ENCODE assay signal across 20 cellular contexts in the genomic region with DNA sequence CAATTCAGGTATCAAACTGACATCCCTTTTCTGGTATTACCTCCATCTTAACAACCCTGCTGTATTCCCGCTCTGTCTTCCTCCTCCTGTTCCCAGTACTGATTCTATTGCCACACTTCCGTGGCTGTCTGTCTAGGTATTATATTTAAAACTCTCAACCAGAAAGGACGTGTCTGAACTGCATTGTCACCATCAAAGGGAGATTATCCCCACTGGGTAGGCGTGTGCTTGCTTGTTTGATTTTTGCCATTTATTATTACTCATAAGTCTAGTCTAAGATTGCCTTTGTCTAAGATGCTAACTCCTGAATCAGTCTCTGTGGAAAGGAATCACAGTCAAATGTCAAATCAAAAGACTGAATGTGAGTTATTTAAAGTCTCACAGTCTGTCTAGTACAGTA.
"Had no signal": no experiment of that assay in that cellular context is flagged by ENCODE, and none has a peak within 500 bp of the region (broad histone marks: within the 10 kb centered on the region; RNA-seq: fewer than 3 reads in every experiment).

No MANE protein-coding gene starts in this region.

- H3K9me3 ChIP-seq: left ventricle myocardium inferior, sigmoid colon, thoracic aorta, vagina had no signal

- H3K27me3 ChIP-seq: cardiac muscle cell, sigmoid colon, vagina had no signal

- H3K27ac ChIP-seq: cardiac muscle cell, left ventricle myocardium inferior, sigmoid colon, thoracic aorta, vagina had no signal

- ATAC-seq: naive thymus-derived CD8-positive, alpha-beta T cell; stimulated activated naive B cell treated with anti-CD40 and anti-IgM and Interleukin-4, amounts not matched to agents 10 μg/mL and 1 μg/mL and 100 μg/mL, for 72 hours had no signal

- H3K4me3 ChIP-seq: cardiac muscle cell, left ventricle myocardium inferior, sigmoid colon, thoracic aorta, vagina had no signal

- DNase-seq: activated CD4-positive, alpha-beta memory T cell treated with anti-CD3 and anti-CD28 coated beads for 36 hours; activated CD4-positive, alpha-beta T cell treated with anti-CD3 and anti-CD28 coated beads for 48 hours; activated effector memory CD4-positive, alpha-beta T cell treated with Interleukin-2 at 50 U/mL for 16 hours; activated naive CD4-positive, alpha-beta T cell treated with anti-CD3 and anti-CD28 coated beads, Interleukin-2, amount 10 ng/mL, durations not matched to agents 7 days and 5 days; activated T-cell treated with anti-CD3 and anti-CD28 coated beads, Interleukin-2, amount 50 U/mL, for 48 hours; amygdala; cortex of kidney; erythroblast; glutamatergic neuron; hippocampal formation; left ventricle myocardium inferior; naive thymus-derived CD8-positive, alpha-beta T cell; retina; sigmoid colon; stimulated activated CD4-positive, alpha-beta T cell treated with anti-CD3 and anti-CD28 coated beads, Interleukin-2, amount 100 ng/mL, for 48 hours; stimulated activated CD8-positive, alpha-beta memory T cell treated with anti-CD3 and anti-CD28 coated beads, Interleukin-4, amount 100 ng/mL, for 48 hours; stimulated activated naive B cell treated with anti-CD40 and anti-IgM and Interleukin-4, amounts not matched to agents 10 μg/mL and 1 μg/mL and 100 μg/mL, for 72 hours had no signal

- H3K36me3 ChIP-seq: cardiac muscle cell, left ventricle myocardium inferior, sigmoid colon, thoracic aorta, vagina had no signal

- H3K4me1 ChIP-seq: sigmoid colon, vagina had no signal
